In genomic region chr1:36133484-36133883, GRCh38 we compare ENCODE assay signal across 9 cellular contexts. TPM values are rescaled to one million over a fixed set of nuclear protein-coding genes. Genes with fewer than 3 reads are reported as not detected.
A peak's percentile ranks its signal among the peaks of the same experiment; 100 is the strongest.
DNase-seq lines count a peak whose midpoint lies in the region; ATAC-seq and TF ChIP-seq lines count a peak whose summit lies in the region.
"Had no signal": no experiment of that assay in that cellular context is flagged by ENCODE, and none has a peak within 500 bp of the region (broad histone marks: within the 10 kb centered on the region; RNA-seq: fewer than 3 reads in every experiment).

No MANE protein-coding gene starts in this region.

- DNase-seq in DMS153 (lab: John Stamatoyannopoulos, UW) (peak; percentile 59), NCI-H69 (lab: John Stamatoyannopoulos, UW) (peak; percentile 7), dorsolateral prefrontal cortex (peak in 6 of 10 donors; percentile 34 to 74 (median 56)), occipital lobe (lab: John Stamatoyannopoulos, UW) (peak; percentile 12), iPS-NIHi7 (ENCODE audit: extremely low spot score) (no peak)
- DNase-seq: NCI-H345 had no signal

- ATAC-seq in GM19455 (IDR thresholded peaks at IDR 0.05; ENCODE audit: unreplicated experiment) (no peak), HG03520 (IDR thresholded peaks at IDR 0.05; ENCODE audit: unreplicated experiment) (no peak), GM18909 (IDR thresholded peaks at IDR 0.05; ENCODE audit: poor library complexity, unreplicated experiment) (no peak)

- intact Hi-C loops in dorsolateral prefrontal cortex (cut with DNase I), result no loop called here

- no peaks in the 10 kb centered on the region for H3K27me3 ChIP-seq in dorsolateral prefrontal cortex

- TF ChIP-seq CTCF in dorsolateral prefrontal cortex (IDR thresholded peaks at IDR 0.05 in 54 of 56, conservative IDR thresholded peaks at IDR 0.05 in 2 of 56; ENCODE audit: low read depth in 1 of 56, partially characterized antibody in 56 of 56), result no peak

- H3K27ac ChIP-seq in dorsolateral prefrontal cortex, result peak overlapping the region in 4 of 59 donors; percentile 3 to 35 (median 27)

- H3K4me3 ChIP-seq in dorsolateral prefrontal cortex, result no peak overlapping the region

RNA-seq across cellular contexts. Expression of gene COL8A2, which starts 8.5 kb away (rescaled TPM):
- total RNA-seq in dorsolateral prefrontal cortex, result 1 to 10 TPM in 92 of 120 experiments, under 1 TPM in 28; 0.33 to 4.9 (median 1.3) TPM
- 1.1 TPM for total RNA-seq in occipital lobe

RNA-seq across cellular contexts. Expression of gene TRAPPC3, which starts 15.8 kb away (rescaled TPM):
- total RNA-seq in dorsolateral prefrontal cortex, result 10 to 100 TPM; 41.0 to 81.9 (median 61.8) TPM
- 40.1 TPM for total RNA-seq in occipital lobe

RNA-seq across cellular contexts. Expression of gene MAP7D1, which starts 22.5 kb away (rescaled TPM):
- total RNA-seq in dorsolateral prefrontal cortex (100 to 1,000 TPM; 184 to 392 (median 248) TPM), occipital lobe (49.6 TPM)

RNA-seq across cellular contexts. Expression of gene ADPRS, which starts 44.8 kb away (rescaled TPM):
- total RNA-seq in dorsolateral prefrontal cortex, result 10 to 100 TPM; 14.4 to 31.1 (median 20.5) TPM
- 19.5 TPM for total RNA-seq in occipital lobe

RNA-seq across cellular contexts. Expression of gene TEKT2, which starts 49.6 kb away (rescaled TPM):
- total RNA-seq in dorsolateral prefrontal cortex (1 to 10 TPM in 114 of 120 experiments, under 1 TPM in 6; 0.49 to 6.0 (median 2.3) TPM), occipital lobe (9.2 TPM)
